ENCODE assay signal across 19 cellular contexts in genomic region chr10:106242301-106242700, GRCh38.
"Had no signal": no experiment of that assay in that cellular context is flagged by ENCODE, and none has a peak within 500 bp of the region (broad histone marks: within the 10 kb centered on the region; RNA-seq: fewer than 3 reads in every experiment).

No MANE protein-coding gene starts in this region.

- H3K9me3 ChIP-seq: gastrocnemius medialis, mucosa of descending colon, pancreas, spleen, testis, tibial nerve had no signal

- H3K4me3 ChIP-seq: dorsolateral prefrontal cortex, gastrocnemius medialis, heart right ventricle, mucosa of descending colon, pancreas, spleen, testis, tibial nerve had no signal

- H3K36me3 ChIP-seq: gastrocnemius medialis, heart right ventricle, pancreas, spleen, tibial nerve had no signal

- ATAC-seq: gastrocnemius medialis; heart right ventricle; mucosa of descending colon; natural killer cell; pancreas; right cardiac atrium; stimulated activated memory B cell treated with anti-CD40 and anti-IgM and Interleukin-4, amounts not matched to agents 10 μg/mL and 1 μg/mL and 100 μg/mL, for 72 hours had no signal

- DNase-seq: cortex of kidney; dorsolateral prefrontal cortex; effector CD8-positive, alpha-beta T cell; gastrocnemius medialis; heart right ventricle; hypothalamus; kidney glomerular epithelial cell; mucosa of descending colon; natural killer cell; nucleus accumbens; pancreas; right cardiac atrium; spleen; stimulated activated CD4-positive, alpha-beta T cell treated with anti-CD3 and anti-CD28 coated beads, Interleukin-15, amount 100 ng/mL, for 24 hours; stimulated activated CD4-positive, alpha-beta T cell treated with anti-CD3 and anti-CD28 coated beads, Interleukin-1b, Interleukin-23, amount 100 ng/mL, for 48 hours; stimulated activated CD4-positive, alpha-beta T cell treated with anti-CD3 and anti-CD28 coated beads, Interleukin-4, amount 100 ng/mL, for 24 hours; testis had no signal

- H3K27ac ChIP-seq: dorsolateral prefrontal cortex, gastrocnemius medialis, heart right ventricle, pancreas, spleen, testis, tibial nerve had no signal

- H3K4me1 ChIP-seq: gastrocnemius medialis, heart right ventricle, pancreas, spleen, testis, tibial nerve had no signal

- H3K27me3 ChIP-seq: gastrocnemius medialis, heart right ventricle, pancreas, spleen, testis, tibial nerve had no signal
